In the genomic region with DNA sequence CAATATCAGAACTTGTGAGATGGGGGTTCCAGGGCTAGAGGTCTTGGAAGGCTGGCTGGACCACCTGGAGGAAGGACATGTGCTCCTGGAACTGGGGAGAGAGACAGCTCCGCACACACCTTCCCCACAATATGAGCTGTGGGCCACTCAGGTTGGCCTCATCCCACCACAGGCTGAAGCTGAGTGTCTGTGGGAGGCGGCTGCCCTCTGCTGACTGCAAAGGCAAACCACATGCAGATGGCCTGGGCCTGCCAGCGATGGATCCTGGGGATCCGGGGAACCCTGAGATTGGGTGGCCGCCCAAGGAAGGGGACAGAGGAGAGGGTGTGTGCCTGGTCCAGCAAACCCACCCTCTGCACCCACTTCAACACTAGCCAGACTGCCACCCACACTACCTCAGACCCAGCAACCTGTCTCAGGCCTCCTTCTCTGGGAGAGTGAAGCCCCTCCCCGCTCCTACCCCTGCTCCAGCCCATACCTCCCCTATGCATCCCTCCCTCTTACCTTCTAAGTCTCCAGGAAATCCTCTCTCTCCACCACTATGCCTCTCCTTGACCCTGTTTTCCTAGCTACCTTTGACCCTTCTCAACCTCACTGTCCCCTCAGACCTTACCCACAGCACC, we compare ENCODE assay signal across 8 cellular contexts. TPM values are rescaled to one million over a fixed set of nuclear protein-coding genes. Genes with fewer than 3 reads are reported as not detected.
DNase-seq lines count a peak whose midpoint lies in the region; ATAC-seq and TF ChIP-seq lines count a peak whose summit lies in the region.

No MANE protein-coding gene starts in this region.

- TF ChIP-seq CTCF in GM10248 (IDR thresholded peaks at IDR 0.05; ENCODE audit: control extremely low read depth, extremely low read depth, low read depth, missing control alignments) (peak; percentile 98), MM.1S (IDR thresholded peaks at IDR 0.05; ENCODE audit: low read length) (peak; percentile 75), adrenal gland (IDR thresholded peaks at IDR 0.05) (peak; percentile 59 to 91 (median 84)), left ventricle myocardium inferior (IDR thresholded peaks at IDR 0.05; ENCODE audit: borderline replicate concordance) (peak; percentile 91)

- no peak overlapping the region for H2AFZ ChIP-seq in MM.1S (ENCODE audit: low read length)

- H3K4me1 Mint-ChIP-seq in T-helper 1 cell treated with Interleukin-12 subunit alpha and Interleukin-12 subunit beta and Interleukin-4 antibody, amounts not matched to agents 30 μg/mL and 1 μg/mL, for 36 hours (ENCODE audit: low read depth), result no peaks in the 10 kb centered on the region

- H3K9me3 Mint-ChIP-seq in T-helper 1 cell treated with Interleukin-12 subunit alpha and Interleukin-12 subunit beta and Interleukin-4 antibody, amounts not matched to agents 30 μg/mL and 1 μg/mL, for 36 hours, result no peaks in the 10 kb centered on the region

- H3K4me3 ChIP-seq in MM.1S (ENCODE audit: low read length), result no peak overlapping the region
- no peak overlapping the region for H3K4me3 ChIP-seq in adrenal gland
- H3K4me3 ChIP-seq in left ventricle myocardium inferior, result no peak overlapping the region

- no peak overlapping the region for H3K4me3 Mint-ChIP-seq in T-helper 1 cell treated with Interleukin-12 subunit alpha and Interleukin-12 subunit beta and Interleukin-4 antibody, amounts not matched to agents 30 μg/mL and 1 μg/mL, for 36 hours

- H3K36me3 ChIP-seq in MM.1S (replicated peaks; ENCODE audit: insufficient read depth, low read length), result no peaks in the 10 kb centered on the region
- no peaks in the 10 kb centered on the region for H3K36me3 ChIP-seq in adrenal gland (replicated peaks in 1 of 2)
- H3K36me3 ChIP-seq in left ventricle myocardium inferior, result no peaks in the 10 kb centered on the region

- H3K27ac Mint-ChIP-seq in T-helper 1 cell treated with Interleukin-12 subunit alpha and Interleukin-12 subunit beta and Interleukin-4 antibody, amounts not matched to agents 30 μg/mL and 1 μg/mL, for 36 hours, result peak overlapping the region; percentile 19

- DNase-seq in GM10248 (ENCODE audit: extremely low spot score), result peak; percentile 86
- peak; percentile 45 for DNase-seq in MM.1S
- peak; percentile 71 to 87 (median 83) for DNase-seq in adrenal gland
- peak; percentile 59 for DNase-seq in left ventricle myocardium inferior
- peak; percentile 81 for DNase-seq in sciatic nerve (ENCODE audit: low spot score)

- peak; percentile 71 for ATAC-seq in sciatic nerve
- no peak for ATAC-seq in GM21381 (IDR thresholded peaks at IDR 0.05; ENCODE audit: unreplicated experiment)
- no peak for ATAC-seq in HG02973 (IDR thresholded peaks at IDR 0.05; ENCODE audit: unreplicated experiment)

- H3K4me2 ChIP-seq in MM.1S (ENCODE audit: low read depth, low read length), result no peak overlapping the region

- no peaks in the 10 kb centered on the region for H3K9me2 ChIP-seq in MM.1S (replicated peaks; ENCODE audit: insufficient read depth, low read length)

- H3K36me3 Mint-ChIP-seq in T-helper 1 cell treated with Interleukin-12 subunit alpha and Interleukin-12 subunit beta and Interleukin-4 antibody, amounts not matched to agents 30 μg/mL and 1 μg/mL, for 36 hours (ENCODE audit: low read depth), result no peaks in the 10 kb centered on the region

- no peak overlapping the region for H3K9ac ChIP-seq in MM.1S (ENCODE audit: low read length)

- H3K4me1 ChIP-seq in MM.1S (ENCODE audit: low read length) (no peaks in the 10 kb centered on the region), adrenal gland (replicated peaks in 1 of 2) (peaks cover 20 to 37% of the 10 kb centered on the region in 2 donors), left ventricle myocardium inferior (peaks cover 27% of the 10 kb centered on the region)

- CTCF ChIA-PET in GM10248 (lab: Yijun Ruan, JAX), result interaction anchor here (0.6 to 8.5 kb wide), 29 partner anchors 10 to 635 kb away, joined by 3 to 100 read pairs (median 3); a partner anchor contains a TSS

- H4K20me1 ChIP-seq in MM.1S (ENCODE audit: insufficient read depth, low read length), result no peaks in the 10 kb centered on the region

- H3F3A ChIP-seq in MM.1S (ENCODE audit: insufficient read depth, low read length), result no peaks in the 10 kb centered on the region

- WGBS in adrenal gland, 4 donors, result 26 to 38% (median 28%) methylated on average over 5 to 6 of the region's 6 CpGs

- no peaks in the 10 kb centered on the region for H3K9me3 ChIP-seq in MM.1S (replicated peaks; ENCODE audit: insufficient read depth, low read length)
- H3K9me3 ChIP-seq in adrenal gland (replicated peaks in 1 of 3), result no peaks in the 10 kb centered on the region
- H3K9me3 ChIP-seq in left ventricle myocardium inferior (replicated peaks), result no peaks in the 10 kb centered on the region

- no peak overlapping the region for H3K27ac ChIP-seq in MM.1S (ENCODE audit: low read length)
- H3K27ac ChIP-seq in adrenal gland, result peak overlapping the region in 1 of 5 donors; percentile 26
- H3K27ac ChIP-seq in left ventricle myocardium inferior (replicated peaks), result no peak overlapping the region

- H3K79me2 ChIP-seq in MM.1S (ENCODE audit: low read length), result no peaks in the 10 kb centered on the region

- peaks cover 3% of the 10 kb centered on the region for H3K27me3 Mint-ChIP-seq in T-helper 1 cell treated with Interleukin-12 subunit alpha and Interleukin-12 subunit beta and Interleukin-4 antibody, amounts not matched to agents 30 μg/mL and 1 μg/mL, for 36 hours (ENCODE audit: low read depth)

- TF ChIP-seq POLR2A in adrenal gland (IDR thresholded peaks at IDR 0.05), result no peak

- POLR2A ChIA-PET in GM10248 (lab: Yijun Ruan, JAX), result no interaction called here

- H3K27me3 ChIP-seq in MM.1S (replicated peaks; ENCODE audit: insufficient read depth, low read length) (peaks cover 31% of the 10 kb centered on the region), adrenal gland (no peaks in the 10 kb centered on the region), left ventricle myocardium inferior (ENCODE audit: low read depth) (no peaks in the 10 kb centered on the region)

- intact Hi-C loops in adrenal gland (cut with DNase I), result loop anchor here in 1 of 2 donors (5.0 kb wide), 2 partner anchors 195 to 265 kb away; no protein-coding TSS in a partner anchor
- intact Hi-C loops in left ventricle myocardium inferior (cut with micrococcal nuclease), result loop anchor here (5.0 kb wide), 1 partner anchor 195 kb away; no protein-coding TSS in a partner anchor
- intact Hi-C loops in sciatic nerve (cut with DNase I), result no loop called here

RNA-seq across cellular contexts. Expression of a gene that starts 44.8 kb away (rescaled TPM):
- total RNA-seq in adrenal gland (1,000 to 10,000 TPM in 6 of 8 donors, 100 to 1,000 TPM in 2; 635 to 3,326 (median 1,366) TPM), left ventricle myocardium inferior (0.27 TPM), sciatic nerve (4.3 TPM)
- 1,000 to 10,000 TPM in 1 of 3 donors, 100 to 1,000 TPM in 2; 233 to 4,804 (median 738) TPM for polyA plus RNA-seq in adrenal gland

Comparison
In these comparisons a context has a peak if more than half of its experiments do, and no peak if none do; other contexts are left out.
1. RNA of a gene that starts 44.8 kb away (total RNA-seq): 635 to 3,326 TPM in adrenal gland; 4.3 TPM in sciatic nerve (single experiment) and 0.27 TPM in left ventricle myocardium inferior (single experiment); every median in the first group is over 100 times any median in the second.
2. Peak in every context shown above with its lines, with median percentiles within 50 percentile points of each other: DNase-seq and CTCF ChIP-seq.